Comparison of ENCODE assay signal across 24 cellular contexts in the genomic region with DNA sequence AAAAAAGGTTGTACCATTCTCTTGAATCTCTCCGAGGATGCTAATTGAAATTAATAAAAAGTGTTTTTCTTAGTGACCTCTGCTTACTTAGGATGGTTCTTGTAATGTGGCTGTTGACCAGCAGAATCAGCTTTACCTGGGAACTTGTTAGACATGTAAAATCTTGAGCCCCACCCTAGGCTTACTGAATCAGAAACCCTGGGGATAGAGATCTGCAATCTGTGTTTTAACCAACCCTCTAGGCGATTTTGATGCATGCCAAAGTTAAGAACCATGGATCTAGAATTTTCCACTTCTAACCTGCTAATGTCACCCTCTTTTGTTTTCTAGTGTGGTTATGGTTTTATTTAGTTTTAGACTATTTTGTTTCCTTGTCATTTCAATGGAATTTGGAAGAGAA. TPM values are rescaled to one million over a fixed set of nuclear protein-coding genes. Genes with fewer than 3 reads are reported as not detected.
A peak's percentile ranks its signal among the peaks of the same experiment; 100 is the strongest.
DNase-seq lines count a peak whose midpoint lies in the region; ATAC-seq and TF ChIP-seq lines count a peak whose summit lies in the region.
"Had no signal": no experiment of that assay in that cellular context is flagged by ENCODE, and none has a peak within 500 bp of the region (broad histone marks: within the 10 kb centered on the region; RNA-seq: fewer than 3 reads in every experiment).

No MANE protein-coding gene starts in this region.

- TF ChIP-seq CTCF in HFFc6 (IDR thresholded peaks at IDR 0.05) (no peak), fibroblast of villous mesenchyme (IDR thresholded peaks at IDR 0.05; ENCODE audit: insufficient read depth, low read depth, low read length) (no peak)

- no peaks in the 10 kb centered on the region for H3K9me3 Mint-ChIP-seq in HFFc6
- H3K9me3 Mint-ChIP-seq: activated CD8-positive, alpha-beta T cell treated with anti-CD3 and anti-CD28 coated beads for 36 hours; GM23338; natural killer cell had no signal

- H3K4me1 Mint-ChIP-seq in HFFc6 (ENCODE audit: low read depth) = peaks cover 25% of the 10 kb centered on the region
- peaks cover 17% of the 10 kb centered on the region for H3K4me1 Mint-ChIP-seq in T-helper 17 cell
- H3K4me1 Mint-ChIP-seq: GM23338 had no signal

- no peak overlapping the region for H3K4me3 Mint-ChIP-seq in HFFc6
- H3K4me3 Mint-ChIP-seq in T-helper 17 cell = no peak overlapping the region
- H3K4me3 Mint-ChIP-seq: activated CD8-positive, alpha-beta T cell treated with anti-CD3 and anti-CD28 coated beads for 36 hours; GM23338; natural killer cell had no signal

- H3K9ac ChIP-seq in skeletal muscle satellite cell (ENCODE audit: low read depth, low read length) = peak overlapping the region; percentile 49

- H3K36me3 ChIP-seq in skeletal muscle satellite cell (ENCODE audit: insufficient read depth, low read length) = no peaks in the 10 kb centered on the region

- H3K4me3 ChIP-seq in fibroblast of villous mesenchyme (ENCODE audit: low read depth, low read length) (no peak overlapping the region), skeletal muscle satellite cell (ENCODE audit: low read length) (no peak overlapping the region)
- H3K4me3 ChIP-seq: GM23338, hepatocyte had no signal

- DNase-seq in HFFc6 (no peak), T-helper 17 cell (no peak), fibroblast of villous mesenchyme (ENCODE audit: low read depth) (peak; percentile 4), DMS153 (lab: John Stamatoyannopoulos, UW) (no peak)
- DNase-seq: activated CD8-positive, alpha-beta T cell treated with anti-CD3 and anti-CD28 coated beads for 36 hours; activated effector memory CD4-positive, alpha-beta T cell treated with anti-CD3 and anti-CD28 coated beads, Interleukin-2, amount 50 U/mL, for 16 hours; C1 segment of cervical spinal cord; cerebellar nuclear complex; dorsolateral prefrontal cortex; foreskin fibroblast; Kasumi-1; MV-4-11; natural killer cell; NCI-H1436 treated with DMSO at 0.1 percent for 48 hours; NCI-H2107; NCI-H446; stimulated activated CD4-positive, alpha-beta T cell treated with anti-CD3 and anti-CD28 coated beads, Interleukin-2, amount 100 ng/mL, for 48 hours; T-helper 1 cell had no signal

- peaks cover 15% of the 10 kb centered on the region for H3K4me1 ChIP-seq in skeletal muscle satellite cell (ENCODE audit: control insufficient read depth, insufficient read depth, low read length)

- peak overlapping the region; percentile 47 for H3K4me2 ChIP-seq in skeletal muscle satellite cell (ENCODE audit: low read length)
- H3K4me2 ChIP-seq: GM23338, hepatocyte had no signal

- H3K27ac Mint-ChIP-seq in HFFc6 (peak overlapping the region; percentile 31; the same call in 1 of the 2 replicates), T-helper 17 cell (peak overlapping the region; percentile 57)
- H3K27ac Mint-ChIP-seq: activated CD8-positive, alpha-beta T cell treated with anti-CD3 and anti-CD28 coated beads for 36 hours; GM23338 had no signal

- H3K27me3 Mint-ChIP-seq in HFFc6 (ENCODE audit: insufficient read depth) (no peaks in the 10 kb centered on the region), T-helper 17 cell (no peaks in the 10 kb centered on the region)
- H3K27me3 Mint-ChIP-seq: activated CD8-positive, alpha-beta T cell treated with anti-CD3 and anti-CD28 coated beads for 36 hours had no signal

- H3K9me3 ChIP-seq in T-helper 17 cell (ENCODE audit: control insufficient read depth, low read length, poor library complexity, severe bottlenecking) (no peaks in the 10 kb centered on the region), skeletal muscle satellite cell (replicated peaks; ENCODE audit: low read length) (no peaks in the 10 kb centered on the region)

- H3K27me3 ChIP-seq in skeletal muscle satellite cell (ENCODE audit: control insufficient read depth, insufficient read depth, low read length) = no peaks in the 10 kb centered on the region
- H3K27me3 ChIP-seq: dorsolateral prefrontal cortex, hepatocyte had no signal

- no peak for ATAC-seq in T-helper 17 cell
- ATAC-seq in GM21723 (IDR thresholded peaks at IDR 0.05; ENCODE audit: unreplicated experiment) = no peak
- no peak for ATAC-seq in HG03342 (IDR thresholded peaks at IDR 0.05; ENCODE audit: unreplicated experiment)
- ATAC-seq: activated CD4-positive, CD25-positive, alpha-beta regulatory T cell treated with anti-CD3 and anti-CD28 coated beads, Interleukin-2, amount 50 U/mL, for 24 hours; activated CD8-positive, alpha-beta T cell treated with anti-CD3 and anti-CD28 coated beads for 36 hours; GM23338; natural killer cell had no signal

- 0 out of 2 replicates have a peak, but pooled peaks cover 4% of the 10 kb centered on the region for H3K36me3 Mint-ChIP-seq in HFFc6 (ENCODE audit: low read depth)
- H3K36me3 Mint-ChIP-seq in T-helper 17 cell (ENCODE audit: low read depth) = peaks cover 5% of the 10 kb centered on the region
- H3K36me3 Mint-ChIP-seq: natural killer cell had no signal

RNA-seq across cellular contexts. Expression of a gene that starts 6.4 kb away (rescaled TPM):
- total RNA-seq in HFFc6 (2021; fragmentation: NEBNext Ultra II Directional; extraction: Animal tissue kit (Norgen Biotek cat#: 25700)) = 10 to 100 TPM in 1 of 6 experiments, 1 to 10 TPM in 5; 8.2 to 10.7 (median 9.7) TPM
- total RNA-seq in T-helper 17 cell (10 to 100 TPM in 1 of 2 donors, 1 to 10 TPM in 1; 9.9 to 10.4 TPM), fibroblast of villous mesenchyme (12.1 and 12.2 TPM in 2 replicates)
- total RNA-seq in skeletal muscle satellite cell (2012; rRNA removed) = 10.9 and 13.2 TPM in 2 replicates
